1 cellular context compared by ENCODE assay signal in genomic region chr1:153912349-153912748, GRCh38.
TF ChIP-seq lines count a peak whose summit lies in the region.

No MANE protein-coding gene starts in this region.

TF ChIP-seq in HepG2, 621 proteins besides CTCF, POLR2A, EP300 and RAD21:
- TF ChIP-seq HMGXB4 (CRISPR knock-in tag; IDR thresholded peaks at IDR 0.05; ENCODE audit: borderline replicate concordance in 1 of 2, low read depth in 1 of 2) (no peak), PAXIP1 (CRISPR knock-in tag; conservative IDR thresholded peaks at IDR 0.05) (no peak), ZNF83 (CRISPR knock-in tag; IDR thresholded peaks at IDR 0.05; ENCODE audit: borderline replicate concordance) (no peak), PPARG (CRISPR knock-in tag; conservative IDR thresholded peaks at IDR 0.05) (no peak), ZFP41 (CRISPR knock-in tag; IDR thresholded peaks at IDR 0.05; ENCODE audit: borderline replicate concordance) (no peak), FOSL2 (CRISPR knock-in tag; IDR thresholded peaks at IDR 0.05) (no peak), MIER3 (CRISPR knock-in tag; IDR thresholded peaks at IDR 0.05; ENCODE audit: borderline replicate concordance) (no peak), ZNF350 (CRISPR knock-in tag; IDR thresholded peaks at IDR 0.05; ENCODE audit: borderline replicate concordance, low read depth) (no peak), ZNF562 (CRISPR knock-in tag; IDR thresholded peaks at IDR 0.05; ENCODE audit: borderline replicate concordance) (no peak), ZFP91 (CRISPR knock-in tag; IDR thresholded peaks at IDR 0.05; ENCODE audit: borderline replicate concordance) (no peak), GMEB2 (CRISPR knock-in tag; IDR thresholded peaks at IDR 0.05; ENCODE audit: low read depth) (no peak), ZBTB2 (CRISPR knock-in tag; IDR thresholded peaks at IDR 0.05; ENCODE audit: low read depth) (no peak), FOXO1 (CRISPR knock-in tag; IDR thresholded peaks at IDR 0.05) (no peak), ZC3H13 (CRISPR knock-in tag; IDR thresholded peaks at IDR 0.05) (no peak), ZBTB7B (CRISPR knock-in tag; IDR thresholded peaks at IDR 0.05) (no peak)
